ENCODE assay signal across 1 cellular context in genomic region chr17:2410951-2411350, GRCh38.
TF ChIP-seq lines count a peak whose summit lies in the region.

No MANE protein-coding gene starts in this region.

TF ChIP-seq in HepG2, 621 proteins besides CTCF, POLR2A, EP300 and RAD21 (continued from another document):
- TF ChIP-seq MEIS1 (CRISPR knock-in tag; IDR thresholded peaks at IDR 0.05; ENCODE audit: borderline replicate concordance) (no peak), ZNF18 (CRISPR knock-in tag; IDR thresholded peaks at IDR 0.05; ENCODE audit: insufficient replicate concordance) (no peak)
TF ChIP-seq in HepG2: peak in this region for 0.
